In the genomic region with DNA sequence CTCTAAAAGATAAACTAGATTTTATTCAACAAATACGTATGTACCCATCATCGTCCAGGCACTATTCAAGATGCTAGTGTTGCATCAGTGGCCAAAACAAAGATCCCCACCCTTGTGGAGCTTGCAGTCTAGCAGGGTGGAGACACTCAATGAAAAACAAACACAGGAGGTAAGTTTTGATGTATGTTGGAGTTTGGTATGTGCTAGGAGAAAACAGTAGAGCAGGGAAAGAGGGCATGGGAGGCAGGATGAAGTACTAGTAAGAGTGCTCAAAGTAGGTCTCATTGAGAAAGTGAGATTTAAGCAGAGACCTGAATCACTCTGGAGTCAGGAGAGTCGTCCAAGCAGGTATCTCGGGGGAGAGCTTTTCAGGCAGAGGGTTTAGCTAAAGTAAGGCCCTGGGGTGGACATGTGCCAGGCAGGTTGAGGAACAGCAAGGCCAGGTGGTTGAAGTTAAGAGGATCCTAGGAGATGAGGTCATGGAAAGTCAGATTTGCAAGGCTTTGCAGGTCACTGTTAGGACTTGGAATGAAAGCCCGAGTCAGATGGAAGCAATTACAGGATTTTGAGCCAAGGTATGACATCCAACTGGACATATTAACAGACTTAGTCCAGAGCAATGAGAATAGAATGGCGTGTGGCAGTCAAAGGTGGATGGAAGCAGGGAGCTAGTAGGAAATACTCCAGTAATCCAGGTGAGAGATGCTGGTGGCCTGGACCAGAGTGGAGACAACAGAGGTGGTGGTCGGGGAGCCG, we compare ENCODE assay signal across 20 cellular contexts.
"Had no signal": no experiment of that assay in that cellular context is flagged by ENCODE, and none has a peak within 500 bp of the region (broad histone marks: within the 10 kb centered on the region; RNA-seq: fewer than 3 reads in every experiment).

No MANE protein-coding gene starts in this region.

- H3K9me3 ChIP-seq: esophagus squamous epithelium, sigmoid colon, tibial nerve had no signal

- H3K36me3 ChIP-seq: brain microvascular endothelial cell, esophagus squamous epithelium, sigmoid colon, tibial nerve had no signal

- H3K27me3 ChIP-seq: brain microvascular endothelial cell, esophagus squamous epithelium, foreskin keratinocyte, sigmoid colon, tibial nerve had no signal

- H3K4me3 ChIP-seq: esophagus squamous epithelium, lung, sigmoid colon, tibial nerve had no signal

- ATAC-seq: activated T-cell treated with anti-CD3 and anti-CD28 coated beads, Interleukin-2, amount 50 U/mL, for 4 hours; foreskin keratinocyte; SK-N-SH treated with all-trans-retinoic acid at 6 μM for 48 hours had no signal

- H3K27ac ChIP-seq: brain microvascular endothelial cell, foreskin keratinocyte, tibial nerve, VCaP had no signal

- DNase-seq: activated CD4-positive, alpha-beta memory T cell treated with anti-CD3 and anti-CD28 coated beads, Interleukin-2, amount 10 ng/mL, durations not matched to agents 7 days and 5 days; activated CD4-positive, alpha-beta T cell treated with anti-CD3 and anti-CD28 coated beads for 4 hours; activated effector memory CD4-positive, alpha-beta T cell treated with anti-CD3 and anti-CD28 coated beads, Interleukin-2, amount 50 U/mL, for 16 hours; activated T-cell treated with anti-CD3 and anti-CD28 coated beads, Interleukin-2, amount 50 U/mL, for 4 hours; amniotic stem cell; brain microvascular endothelial cell; cortex of kidney; effector CD4-positive, alpha-beta T cell; esophagus squamous epithelium; foreskin keratinocyte; glutamatergic neuron; midbrain; sigmoid colon; stimulated activated CD4-positive, alpha-beta T cell treated with anti-CD3 and anti-CD28 coated beads, Interleukin-1b, Interleukin-23, amount 100 ng/mL, for 48 hours; T-helper 1 cell; T1000 had no signal
